15 cellular contexts compared by ENCODE assay signal in the genomic region with DNA sequence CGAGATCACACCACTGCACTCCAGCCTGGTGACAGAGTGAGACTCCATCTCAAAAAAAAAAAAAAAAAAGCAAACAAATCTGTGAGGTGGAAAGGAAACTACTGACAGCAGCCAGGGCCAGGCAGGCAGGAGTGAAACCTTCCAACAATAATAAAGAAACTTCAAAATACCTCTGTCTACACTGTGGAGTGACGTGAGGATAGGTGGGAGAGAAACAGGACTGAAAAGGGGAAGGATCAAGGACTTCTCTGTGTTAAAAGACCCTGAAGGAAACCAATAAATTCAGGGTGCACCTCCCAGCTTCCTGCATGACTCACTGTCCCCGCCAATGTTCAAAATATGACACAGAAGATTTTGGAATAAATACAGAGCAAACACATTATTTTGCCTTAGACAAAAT.
A peak's percentile ranks its signal among the peaks of the same experiment; 100 is the strongest.
DNase-seq lines count a peak whose midpoint lies in the region; ATAC-seq and TF ChIP-seq lines count a peak whose summit lies in the region.
"Had no signal": no experiment of that assay in that cellular context is flagged by ENCODE, and none has a peak within 500 bp of the region (broad histone marks: within the 10 kb centered on the region; RNA-seq: fewer than 3 reads in every experiment).

No MANE protein-coding gene starts in this region.

- peaks cover 15% of the 10 kb centered on the region; the same call in 1 of the 2 replicates for H3F3A ChIP-seq in PC-9 (ENCODE audit: insufficient read depth, low read depth)

- CTCF ChIA-PET in CD4-positive, alpha-beta memory T cell (lab: Charles Lee; ENCODE audit: partially characterized antibody) = interaction anchor here (2.1 to 4.3 kb wide), 2 partner anchors 12 kb away, joined by 17 to 43 read pairs; no protein-coding TSS in a partner anchor
- CTCF ChIA-PET in PC-9 (lab: Charles Lee) = no interaction called here

- peaks cover 17 to 36% (median 24%) of the 10 kb centered on the region in 4 donors for H3K4me1 Mint-ChIP-seq in CD4-positive, alpha-beta memory T cell
- peaks cover 49% of the 10 kb centered on the region for H3K4me1 Mint-ChIP-seq in activated naive CD8-positive, alpha-beta T cell treated with anti-CD3 and anti-CD28 coated beads for 36 hours
- H3K4me1 Mint-ChIP-seq: neural crest cell had no signal

- H3K9me3 Mint-ChIP-seq in CD4-positive, alpha-beta memory T cell = no peaks in the 10 kb centered on the region
- H3K9me3 Mint-ChIP-seq in activated naive CD8-positive, alpha-beta T cell treated with anti-CD3 and anti-CD28 coated beads for 36 hours = no peaks in the 10 kb centered on the region
- H3K9me3 Mint-ChIP-seq: neural crest cell had no signal

- peaks cover 4 to 5% of the 10 kb centered on the region in 2 donors for H3K27me3 Mint-ChIP-seq in CD4-positive, alpha-beta memory T cell
- no peaks in the 10 kb centered on the region for H3K27me3 Mint-ChIP-seq in activated naive CD8-positive, alpha-beta T cell treated with anti-CD3 and anti-CD28 coated beads for 36 hours

- intact Hi-C loops in CD4-positive, alpha-beta memory T cell (cut with micrococcal nuclease) = no loop called here
- intact Hi-C loops in PC-9 (cut with micrococcal nuclease; ENCODE audit: unreplicated experiment) (no loop called here), upper lobe of right lung (cut with DNase I) (no loop called here)

- TF ChIP-seq CTCF in PC-9 (conservative IDR thresholded peaks at IDR 0.05) (no peak), upper lobe of right lung (IDR thresholded peaks at IDR 0.05) (no peak)

- H3K36me3 ChIP-seq in CD4-positive, alpha-beta memory T cell (ENCODE audit: insufficient read depth, low read length) = no peaks in the 10 kb centered on the region
- H3K36me3 ChIP-seq in PC-9 (ENCODE audit: low read depth) (peaks cover 26% of the 10 kb centered on the region), Karpas-422 (ENCODE audit: insufficient read depth, low read length) (no peaks in the 10 kb centered on the region), upper lobe of right lung (no peaks in the 10 kb centered on the region)

- POLR2A ChIA-PET in CD4-positive, alpha-beta memory T cell (lab: Charles Lee; ENCODE audit: partially characterized antibody) = interaction anchor here (0.6 to 2.0 kb wide), 3 partner anchors 177 to 461 kb away, joined by 3 to 5 read pairs (median 4); no protein-coding TSS in a partner anchor
- POLR2A ChIA-PET in PC-9 (lab: Charles Lee; ENCODE audit: unreplicated experiment) = interaction anchor here (0.7 kb wide), 1 partner anchor 120 kb away, joined by 3 read pairs; no protein-coding TSS in a partner anchor

- H3K9ac ChIP-seq in Karpas-422 (ENCODE audit: low read length) = no peak overlapping the region

- BruUV-seq in PC-9 (replicated peaks; lab: Mats Ljungman, UMichigan) = no TSS peak

- H2AFZ ChIP-seq in PC-9 = no peak overlapping the region
- no peak overlapping the region for H2AFZ ChIP-seq in Karpas-422 (ENCODE audit: low read length)

- H3K9me2 ChIP-seq in PC-9 (ENCODE audit: insufficient read depth) = no peaks in the 10 kb centered on the region
- no peaks in the 10 kb centered on the region for H3K9me2 ChIP-seq in Karpas-422 (replicated peaks; ENCODE audit: insufficient read depth, low read length)

- H4K20me1 ChIP-seq in PC-9 (ENCODE audit: insufficient read depth) (no peaks in the 10 kb centered on the region), Karpas-422 (ENCODE audit: insufficient read depth, low read depth, low read length) (no peaks in the 10 kb centered on the region)

- no peaks in the 10 kb centered on the region for H3K36me3 Mint-ChIP-seq in CD4-positive, alpha-beta memory T cell
- peaks cover 3% of the 10 kb centered on the region for H3K36me3 Mint-ChIP-seq in activated naive CD8-positive, alpha-beta T cell treated with anti-CD3 and anti-CD28 coated beads for 36 hours

- H3K27ac Mint-ChIP-seq in CD4-positive, alpha-beta memory T cell = peak overlapping the region in 2 of 7 donors; percentile 25 to 57
- H3K27ac Mint-ChIP-seq in activated naive CD8-positive, alpha-beta T cell treated with anti-CD3 and anti-CD28 coated beads for 36 hours = peak overlapping the region; percentile 73

- H3K27me3 ChIP-seq in CD4-positive, alpha-beta memory T cell (ENCODE audit: insufficient read depth, low read length) = no peaks in the 10 kb centered on the region
- H3K27me3 ChIP-seq in PC-9 (ENCODE audit: insufficient read depth, low read depth) = no peaks in the 10 kb centered on the region
- no peaks in the 10 kb centered on the region for H3K27me3 ChIP-seq in Karpas-422 (ENCODE audit: low read length)
- no peaks in the 10 kb centered on the region for H3K27me3 ChIP-seq in upper lobe of right lung
- H3K27me3 ChIP-seq: gastroesophageal sphincter had no signal

- no peak overlapping the region for H3K27ac ChIP-seq in CD4-positive, alpha-beta memory T cell (ENCODE audit: low read depth, low read length)
- H3K27ac ChIP-seq in PC-9 = peak overlapping the region; percentile 55; the same call in 1 of the 2 replicates
- H3K27ac ChIP-seq in Karpas-422 (ENCODE audit: low read length) = no peak overlapping the region
- H3K27ac ChIP-seq in upper lobe of right lung = no peak overlapping the region
- H3K27ac ChIP-seq: C4-2B, gastroesophageal sphincter had no signal

- H3K4me3 Mint-ChIP-seq in CD4-positive, alpha-beta memory T cell = peak overlapping the region in 4 of 8 donors; percentile 46 to 69 (median 58)
- H3K4me3 Mint-ChIP-seq in activated naive CD8-positive, alpha-beta T cell treated with anti-CD3 and anti-CD28 coated beads for 36 hours = peak overlapping the region; percentile 44
- H3K4me3 Mint-ChIP-seq: neural crest cell had no signal

- ATAC-seq in GM19395 (IDR thresholded peaks at IDR 0.05; ENCODE audit: unreplicated experiment) (peak; percentile 67), GM18868 (IDR thresholded peaks at IDR 0.05; ENCODE audit: unreplicated experiment) (no peak), upper lobe of right lung (no peak)
- ATAC-seq: gastroesophageal sphincter, left colon had no signal

- H3K4me3 ChIP-seq in CD4-positive, alpha-beta memory T cell (ENCODE audit: low read length in 2 of 2) = no peak overlapping the region
- H3K4me3 ChIP-seq in PC-9 (no peak overlapping the region), Karpas-422 (ENCODE audit: low read length) (no peak overlapping the region), upper lobe of right lung (no peak overlapping the region)
- H3K4me3 ChIP-seq: gastroesophageal sphincter had no signal

- H3K79me2 ChIP-seq in PC-9 (ENCODE audit: low read depth) (no peaks in the 10 kb centered on the region), Karpas-422 (ENCODE audit: low read length) (no peaks in the 10 kb centered on the region)

- H3K9me3 ChIP-seq in CD4-positive, alpha-beta memory T cell (ENCODE audit: control insufficient read depth in 1 of 2, low read length in 2 of 2) = no peaks in the 10 kb centered on the region
- no peaks in the 10 kb centered on the region; the same call in none of the 2 replicates for H3K9me3 ChIP-seq in PC-9 (ENCODE audit: insufficient read depth, low read depth)
- no peaks in the 10 kb centered on the region for H3K9me3 ChIP-seq in Karpas-422 (ENCODE audit: low read length)
- H3K9me3 ChIP-seq in upper lobe of right lung = no peaks in the 10 kb centered on the region
- H3K9me3 ChIP-seq: gastroesophageal sphincter had no signal

- DNase-seq in CD4-positive, alpha-beta memory T cell = peak in 3 of 5 donors; percentile 9 to 64 (median 25)
- no peak for DNase-seq in PC-9
- peak; percentile 19 for DNase-seq in activated naive CD8-positive, alpha-beta T cell treated with anti-CD3 and anti-CD28 coated beads for 36 hours
- DNase-seq in Karpas-422 = no peak
- DNase-seq in NCI-H187 (lab: John Stamatoyannopoulos, UW) = no peak
- no peak for DNase-seq in upper lobe of right lung
- DNase-seq: activated gamma-delta T cell, left colon, NCI-H187 treated with DMSO at 0.1 percent for 48 hours, substantia nigra had no signal

- H3K4me2 ChIP-seq in PC-9 = peak overlapping the region; percentile 47
- H3K4me2 ChIP-seq in Karpas-422 (ENCODE audit: low read depth, low read length, poor library complexity, severe bottlenecking) = no peak overlapping the region

- H3K4me1 ChIP-seq in CD4-positive, alpha-beta memory T cell (ENCODE audit: insufficient read depth, low read length) = peaks cover 27% of the 10 kb centered on the region
- H3K4me1 ChIP-seq in PC-9 (replicated peaks; ENCODE audit: insufficient read depth) = peaks cover 33% of the 10 kb centered on the region
- no peaks in the 10 kb centered on the region for H3K4me1 ChIP-seq in Karpas-422 (ENCODE audit: low read length)
- H3K4me1 ChIP-seq in upper lobe of right lung = no peaks in the 10 kb centered on the region
- H3K4me1 ChIP-seq: gastroesophageal sphincter had no signal

Comparison
In these comparisons a context has a peak if more than half of its experiments do, and no peak if none do; other contexts are left out.
1. DNase-seq: peak in CD4-positive, alpha-beta memory T cell (3 of 5) and activated naive CD8-positive, alpha-beta T cell treated with anti-CD3 and anti-CD28 coated beads for 36 hours (single experiment); none in PC-9 (0 of 2), Karpas-422 (single experiment), NCI-H187 (0 of 2) and upper lobe of right lung (single experiment).